ENCODE assay signal across 38 cellular contexts in genomic region chr19:23328211-23328610, GRCh38.
"Had no signal": no experiment of that assay in that cellular context is flagged by ENCODE, and none has a peak within 500 bp of the region (broad histone marks: within the 10 kb centered on the region; RNA-seq: fewer than 3 reads in every experiment).

No MANE protein-coding gene starts in this region.

- ATAC-seq: activated CD4-positive, alpha-beta T cell treated with anti-CD3 and anti-CD28 coated beads for 36 hours; activated CD8-positive, alpha-beta memory T cell treated with anti-CD3 and anti-CD28 coated beads, Interleukin-2, amount 10 ng/mL, durations not matched to agents 7 days and 5 days; activated CD8-positive, alpha-beta T cell treated with anti-CD3 and anti-CD28 coated beads, Interleukin-2, amount 10 ng/mL, durations not matched to agents 7 days and 5 days; activated naive CD8-positive, alpha-beta T cell treated with anti-CD3 and anti-CD28 coated beads, Interleukin-2, amount 50 U/mL, for 24 hours; body of pancreas had no signal

- H3K4me3 ChIP-seq: adrenal gland, body of pancreas, breast epithelium had no signal

- H3K27me3 Mint-ChIP-seq: activated B cell treated with CpG ODN at 0.5 μM for 24 hours; activated CD4-positive, alpha-beta memory T cell treated with anti-CD3 and anti-CD28 coated beads, Interleukin-2, amount 10 ng/mL, durations not matched to agents 7 days and 5 days; activated CD4-positive, alpha-beta T cell treated with anti-CD3 and anti-CD28 coated beads for 36 hours; activated CD4-positive, alpha-beta T cell treated with anti-CD3 and anti-CD28 coated beads, Interleukin-2, amount 10 ng/mL, durations not matched to agents 7 days and 5 days; activated CD8-positive, alpha-beta memory T cell treated with anti-CD3 and anti-CD28 coated beads, Interleukin-2, amount 10 ng/mL, durations not matched to agents 7 days and 5 days; activated naive CD4-positive, alpha-beta T cell treated with anti-CD3 and anti-CD28 coated beads, Interleukin-2, amount 50 U/mL, for 24 hours; activated naive CD8-positive, alpha-beta T cell; activated naive CD8-positive, alpha-beta T cell treated with anti-CD3 and anti-CD28 coated beads, Interleukin-2, amount 10 ng/mL, durations not matched to agents 7 days and 5 days; activated naive CD8-positive, alpha-beta T cell treated with anti-CD3 and anti-CD28 coated beads, Interleukin-2, amount 50 U/mL, for 24 hours; activated T-cell treated with anti-CD3 and anti-CD28 coated beads, Interleukin-2, amount 50 U/mL, for 24 hours had no signal

- H3K4me3 Mint-ChIP-seq: activated B cell treated with CpG ODN at 0.5 μM for 24 hours; activated CD4-positive, alpha-beta memory T cell treated with anti-CD3 and anti-CD28 coated beads, Interleukin-2, amount 10 ng/mL, durations not matched to agents 7 days and 5 days; activated CD4-positive, alpha-beta T cell treated with anti-CD3 and anti-CD28 coated beads for 36 hours; activated CD4-positive, alpha-beta T cell treated with anti-CD3 and anti-CD28 coated beads, Interleukin-2, amount 10 ng/mL, durations not matched to agents 7 days and 5 days; activated CD8-positive, alpha-beta memory T cell treated with anti-CD3 and anti-CD28 coated beads, Interleukin-2, amount 10 ng/mL, durations not matched to agents 7 days and 5 days; activated CD8-positive, alpha-beta T cell treated with anti-CD3 and anti-CD28 coated beads, Interleukin-2, amount 10 ng/mL, durations not matched to agents 7 days and 5 days; activated naive CD4-positive, alpha-beta T cell treated with anti-CD3 and anti-CD28 coated beads, Interleukin-2, amount 10 ng/mL, durations not matched to agents 7 days and 5 days; activated naive CD4-positive, alpha-beta T cell treated with anti-CD3 and anti-CD28 coated beads, Interleukin-2, amount 50 U/mL, for 24 hours; activated naive CD8-positive, alpha-beta T cell; activated naive CD8-positive, alpha-beta T cell treated with anti-CD3 and anti-CD28 coated beads, Interleukin-2, amount 10 ng/mL, durations not matched to agents 7 days and 5 days; activated naive CD8-positive, alpha-beta T cell treated with anti-CD3 and anti-CD28 coated beads, Interleukin-2, amount 50 U/mL, for 24 hours; activated T-cell treated with anti-CD3 and anti-CD28 coated beads, Interleukin-2, amount 50 U/mL, for 24 hours; T-helper 1 cell treated with Interleukin-12 subunit alpha and Interleukin-12 subunit beta and Interleukin-4 antibody, amounts not matched to agents 30 μg/mL and 1 μg/mL, for 36 hours; T-helper 2 cell treated with Interferon-gamma antibody and Interleukin-4, amounts not matched to agents 5 μg/mL and 100 μg/mL, for 36 hours had no signal

- FAIRE-seq: astrocyte, TTC549 had no signal

- H3K36me3 ChIP-seq: adrenal gland, brain microvascular endothelial cell, breast epithelium had no signal

- H3K27me3 ChIP-seq: adrenal gland, body of pancreas, brain microvascular endothelial cell, breast epithelium had no signal

- DNase-seq: activated B cell treated with CpG ODN at 0.5 μM for 24 hours; activated CD4-positive, alpha-beta memory T cell treated with anti-CD3 and anti-CD28 coated beads, Interleukin-2, amount 10 ng/mL, durations not matched to agents 7 days and 5 days; activated CD4-positive, alpha-beta T cell treated with anti-CD3 and anti-CD28 coated beads for 36 hours; activated CD4-positive, alpha-beta T cell treated with anti-CD3 and anti-CD28 coated beads for 48 hours; activated CD4-positive, alpha-beta T cell treated with anti-CD3 and anti-CD28 coated beads, Interleukin-2, amount 10 ng/mL, durations not matched to agents 7 days and 5 days; activated CD4-positive, alpha-beta T cell treated with anti-CD3 and anti-CD28 coated beads, Interleukin-2, amount 50 U/mL, for 48 hours; activated CD4-positive, CD25-positive, alpha-beta regulatory T cell treated with anti-CD3 and anti-CD28 coated beads, Interleukin-2, amount 50 U/mL, for 72 hours; activated CD8-positive, alpha-beta memory T cell treated with anti-CD3 and anti-CD28 coated beads for 24 hours; activated CD8-positive, alpha-beta memory T cell treated with anti-CD3 and anti-CD28 coated beads, Interleukin-2, amount 10 ng/mL, durations not matched to agents 7 days and 5 days; activated CD8-positive, alpha-beta memory T cell treated with anti-CD3 and anti-CD28 coated beads, Interleukin-2, amount 50 U/mL, for 48 hours; activated CD8-positive, alpha-beta T cell treated with anti-CD3 and anti-CD28 coated beads, Interleukin-2, amount 10 ng/mL, durations not matched to agents 7 days and 5 days; activated effector memory CD4-positive, alpha-beta T cell treated with Interleukin-2 at 50 U/mL for 16 hours; activated gamma-delta T cell; activated naive CD4-positive, alpha-beta T cell treated with anti-CD3 and anti-CD28 coated beads, Interleukin-2, amount 10 ng/mL, durations not matched to agents 7 days and 5 days; activated naive CD4-positive, alpha-beta T cell treated with Interleukin-2 at 50 U/mL for 16 hours; activated naive CD8-positive, alpha-beta T cell treated with anti-CD3 and anti-CD28 coated beads, Interleukin-2, amount 10 ng/mL, durations not matched to agents 7 days and 5 days; activated naive CD8-positive, alpha-beta T cell treated with anti-CD3 and anti-CD28 coated beads, Interleukin-2, amount 50 U/mL, for 24 hours; activated T-cell treated with anti-CD3 and anti-CD28 coated beads, Interleukin-2, amount 50 U/mL, for 24 hours; activated T-cell treated with anti-CD3 and anti-CD28 coated beads, Interleukin-2, amount 50 U/mL, for 48 hours; adrenal gland; amniotic stem cell; aorta; body of pancreas; brain microvascular endothelial cell; central memory CD4-positive, alpha-beta T cell; SW 1271; T-helper 1 cell; T-helper 2 cell; T-helper 9 cell had no signal

- H3K27ac Mint-ChIP-seq: activated B cell treated with CpG ODN at 0.5 μM for 24 hours; activated CD4-positive, alpha-beta memory T cell treated with anti-CD3 and anti-CD28 coated beads, Interleukin-2, amount 10 ng/mL, durations not matched to agents 7 days and 5 days; activated CD4-positive, alpha-beta T cell treated with anti-CD3 and anti-CD28 coated beads for 36 hours; activated CD4-positive, alpha-beta T cell treated with anti-CD3 and anti-CD28 coated beads, Interleukin-2, amount 10 ng/mL, durations not matched to agents 7 days and 5 days; activated CD8-positive, alpha-beta memory T cell treated with anti-CD3 and anti-CD28 coated beads, Interleukin-2, amount 10 ng/mL, durations not matched to agents 7 days and 5 days; activated CD8-positive, alpha-beta T cell treated with anti-CD3 and anti-CD28 coated beads, Interleukin-2, amount 10 ng/mL, durations not matched to agents 7 days and 5 days; activated naive CD4-positive, alpha-beta T cell treated with anti-CD3 and anti-CD28 coated beads, Interleukin-2, amount 10 ng/mL, durations not matched to agents 7 days and 5 days; activated naive CD4-positive, alpha-beta T cell treated with anti-CD3 and anti-CD28 coated beads, Interleukin-2, amount 50 U/mL, for 24 hours; activated naive CD8-positive, alpha-beta T cell; activated naive CD8-positive, alpha-beta T cell treated with anti-CD3 and anti-CD28 coated beads, Interleukin-2, amount 10 ng/mL, durations not matched to agents 7 days and 5 days; activated naive CD8-positive, alpha-beta T cell treated with anti-CD3 and anti-CD28 coated beads, Interleukin-2, amount 50 U/mL, for 24 hours; activated T-cell treated with anti-CD3 and anti-CD28 coated beads, Interleukin-2, amount 50 U/mL, for 24 hours; activated T-helper 2 cell treated with anti-CD3 and anti-CD28 coated beads, Interferon-gamma antibody, Interleukin-2, Interleukin-4, amounts not matched to agents 10 μg/mL and 5 μg/mL and 100 μg/mL, durations not matched to agents 14 hours and 24 hours and 36 hours; T-helper 1 cell treated with Interleukin-12 subunit alpha and Interleukin-12 subunit beta and Interleukin-4 antibody, amounts not matched to agents 30 μg/mL and 1 μg/mL, for 36 hours; T-helper 2 cell treated with Interferon-gamma antibody and Interleukin-4, amounts not matched to agents 5 μg/mL and 100 μg/mL, for 36 hours had no signal

- H3K4me1 ChIP-seq: adrenal gland, body of pancreas, breast epithelium had no signal

- H3K27ac ChIP-seq: adrenal gland, body of pancreas, brain microvascular endothelial cell, breast epithelium, VCaP had no signal

- H3K4me1 Mint-ChIP-seq: activated B cell treated with CpG ODN at 0.5 μM for 24 hours; activated CD4-positive, alpha-beta memory T cell treated with anti-CD3 and anti-CD28 coated beads, Interleukin-2, amount 10 ng/mL, durations not matched to agents 7 days and 5 days; activated CD4-positive, alpha-beta T cell treated with anti-CD3 and anti-CD28 coated beads for 36 hours; activated CD4-positive, alpha-beta T cell treated with anti-CD3 and anti-CD28 coated beads, Interleukin-2, amount 10 ng/mL, durations not matched to agents 7 days and 5 days; activated CD8-positive, alpha-beta memory T cell treated with anti-CD3 and anti-CD28 coated beads, Interleukin-2, amount 10 ng/mL, durations not matched to agents 7 days and 5 days; activated naive CD4-positive, alpha-beta T cell treated with anti-CD3 and anti-CD28 coated beads, Interleukin-2, amount 10 ng/mL, durations not matched to agents 7 days and 5 days; activated naive CD4-positive, alpha-beta T cell treated with anti-CD3 and anti-CD28 coated beads, Interleukin-2, amount 50 U/mL, for 24 hours; activated naive CD8-positive, alpha-beta T cell treated with anti-CD3 and anti-CD28 coated beads, Interleukin-2, amount 10 ng/mL, durations not matched to agents 7 days and 5 days; activated naive CD8-positive, alpha-beta T cell treated with anti-CD3 and anti-CD28 coated beads, Interleukin-2, amount 50 U/mL, for 24 hours had no signal
